ENCODE assay signal across 29 cellular contexts in genomic region chr21:14707265-14708020, GRCh38.
"Had no signal": no experiment of that assay in that cellular context is flagged by ENCODE, and none has a peak within 500 bp of the region (broad histone marks: within the 10 kb centered on the region; RNA-seq: fewer than 3 reads in every experiment).

No MANE protein-coding gene starts in this region.

- FAIRE-seq: kidney, pancreas had no signal

- H3K4me3 Mint-ChIP-seq: dendritic cell treated with granulocyte-macrophage colony-stimulating factor and Interleukin-4, amounts not matched to agents 40 ng/mL and 50 ng/mL, for 4 days; endodermal cell; mesothelial cell of epicardium; naive B cell; natural killer cell treated with Interleukin-12 subunit alpha and Interleukin-12 subunit beta and Interleukin-15 and Interleukin-18, amount 100 ng/mL, for 72 hours; neural crest cell; stimulated activated memory B cell treated with anti-CD40 and anti-IgM and Interleukin-4, amounts not matched to agents 10 μg/mL and 1 μg/mL and 100 μg/mL, for 72 hours; type B pancreatic cell had no signal

- H3K4me1 Mint-ChIP-seq: endodermal cell; mesothelial cell of epicardium; naive B cell; neural crest cell; stimulated activated memory B cell treated with anti-CD40 and anti-IgM and Interleukin-4, amounts not matched to agents 10 μg/mL and 1 μg/mL and 100 μg/mL, for 72 hours had no signal

- DNase-seq: colonic mucosa; effector CD8-positive, alpha-beta T cell; endodermal cell; foreskin fibroblast; heart left ventricle; kidney; mesenchymal stem cell; mucosa of descending colon; naive B cell; pancreas; retina; spleen; stimulated activated CD4-positive, alpha-beta T cell treated with anti-CD3 and anti-CD28 coated beads, Interleukin-4, amount 100 ng/mL, for 4 hours; stimulated activated naive CD8-positive, alpha-beta T cell treated with anti-CD3 and anti-CD28 coated beads, Interleukin-15, Interleukin-2, amounts not matched to agents 100 U/mL and 50 U/mL, for 24 hours; substantia nigra; testis; tibial artery had no signal

- H3K27ac Mint-ChIP-seq: dendritic cell treated with granulocyte-macrophage colony-stimulating factor and Interleukin-4, amounts not matched to agents 40 ng/mL and 50 ng/mL, for 4 days; endodermal cell; mesothelial cell of epicardium; naive B cell; natural killer cell treated with Interleukin-12 subunit alpha and Interleukin-12 subunit beta and Interleukin-15 and Interleukin-18, amount 100 ng/mL, for 72 hours; stimulated activated memory B cell treated with anti-CD40 and anti-IgM and Interleukin-4, amounts not matched to agents 10 μg/mL and 1 μg/mL and 100 μg/mL, for 72 hours; type B pancreatic cell had no signal

- H3K9me3 ChIP-seq: colonic mucosa, mucosa of descending colon, neutrophil, pancreas, testis, tibial artery had no signal

- H3K27ac ChIP-seq: colonic mucosa, gastroesophageal sphincter, heart left ventricle, hepatocyte, neutrophil, pancreas, skin epidermis, spleen, testis, tibial artery had no signal

- H3K4me1 ChIP-seq: colonic mucosa, gastroesophageal sphincter, heart left ventricle, spleen, testis, tibial artery had no signal

- H2AFZ ChIP-seq: hepatocyte had no signal

- ATAC-seq: gastroesophageal sphincter; heart left ventricle; left lobe of liver; mucosa of descending colon; natural killer cell treated with Interleukin-12 subunit alpha and Interleukin-12 subunit beta and Interleukin-15 and Interleukin-18, amount 100 ng/mL, for 72 hours; pancreas; stimulated activated memory B cell treated with anti-CD40 and anti-IgM and Interleukin-4, amounts not matched to agents 10 μg/mL and 1 μg/mL and 100 μg/mL, for 72 hours; stimulated activated naive CD8-positive, alpha-beta T cell treated with anti-CD3 and anti-CD28 coated beads, Interleukin-15, Interleukin-2, amounts not matched to agents 100 U/mL and 50 U/mL, for 24 hours had no signal

- H3K36me3 ChIP-seq: colonic mucosa, gastroesophageal sphincter, heart left ventricle, neutrophil, pancreas, spleen, tibial artery had no signal

- H3K9me3 Mint-ChIP-seq: endodermal cell, neural crest cell had no signal

- H3K36me3 Mint-ChIP-seq: mesothelial cell of epicardium, type B pancreatic cell had no signal

- H3K79me2 ChIP-seq: hepatocyte had no signal

- H3K27me3 Mint-ChIP-seq: dendritic cell treated with granulocyte-macrophage colony-stimulating factor and Interleukin-4, amounts not matched to agents 40 ng/mL and 50 ng/mL, for 4 days; naive B cell; natural killer cell treated with Interleukin-12 subunit alpha and Interleukin-12 subunit beta and Interleukin-15 and Interleukin-18, amount 100 ng/mL, for 72 hours; stimulated activated memory B cell treated with anti-CD40 and anti-IgM and Interleukin-4, amounts not matched to agents 10 μg/mL and 1 μg/mL and 100 μg/mL, for 72 hours; type B pancreatic cell had no signal

- H3K27me3 ChIP-seq: colonic mucosa, gastroesophageal sphincter, heart left ventricle, hepatocyte, neutrophil, pancreas, spleen, testis, tibial artery had no signal

- H3K4me3 ChIP-seq: colonic mucosa, gastroesophageal sphincter, heart left ventricle, hepatocyte, lung, mucosa of descending colon, pancreas, skin epidermis, spleen, testis, tibial artery had no signal
